In the genomic region with DNA sequence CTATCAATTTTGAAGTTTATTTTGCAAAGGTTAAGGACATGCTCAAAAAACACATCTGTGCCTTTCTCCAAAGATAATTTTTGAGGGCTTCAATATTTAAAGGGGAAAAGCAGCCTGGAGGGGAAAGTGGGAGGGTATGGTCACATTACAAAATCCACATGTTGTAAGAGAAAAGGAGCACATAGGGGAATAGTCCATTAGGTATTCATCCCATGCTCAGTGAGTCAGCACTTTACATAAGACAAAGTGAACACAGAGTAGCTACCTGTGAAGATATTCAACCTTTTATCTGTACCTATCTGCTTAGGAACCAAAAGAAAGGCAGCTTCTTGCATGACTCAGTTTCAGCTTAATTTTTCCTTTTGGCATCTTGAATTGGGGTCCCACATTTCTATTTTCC, we compare ENCODE assay signal across 24 cellular contexts.
DNase-seq lines count a peak whose midpoint lies in the region; ATAC-seq, FAIRE-seq and TF ChIP-seq lines count a peak whose summit lies in the region.
"Had no signal": no experiment of that assay in that cellular context is flagged by ENCODE, and none has a peak within 500 bp of the region (broad histone marks: within the 10 kb centered on the region; RNA-seq: fewer than 3 reads in every experiment).

No MANE protein-coding gene starts in this region.

- H3K27me3 ChIP-seq in HepG2 (ENCODE audit: control insufficient read depth in 1 of 2, insufficient read depth in 2 of 2, low read length in 2 of 2) = no peaks in the 10 kb centered on the region; a peak in 1 of 5 replicates
- no peaks in the 10 kb centered on the region for H3K27me3 ChIP-seq in right lobe of liver
- H3K27me3 ChIP-seq in foreskin keratinocyte = no peaks in the 10 kb centered on the region
- no peaks in the 10 kb centered on the region for H3K27me3 ChIP-seq in spleen (replicated peaks in 1 of 7)
- H3K27me3 ChIP-seq: BLaER1, cardiac muscle cell, heart right ventricle had no signal

- H3K9me3 ChIP-seq in HepG2 (ENCODE audit: low read length) (no peaks in the 10 kb centered on the region), right lobe of liver (no peaks in the 10 kb centered on the region), spleen (no peaks in the 10 kb centered on the region)
- H3K9me3 ChIP-seq: BLaER1, heart right ventricle had no signal

- FAIRE-seq in HepG2 (lab: Jason Lieb, UNC) = no peak

- TF ChIP-seq POLR2A in HepG2 (IDR thresholded peaks at IDR 0.05; ENCODE audit: insufficient read depth in 1 of 2, low read depth in 2 of 2, low read length in 2 of 2) = no peak
- no peak for TF ChIP-seq POLR2A in right lobe of liver (IDR thresholded peaks at IDR 0.05)
- TF ChIP-seq POLR2A in spleen (IDR thresholded peaks at IDR 0.05) = no peak

- H3K27me3 Mint-ChIP-seq in activated CD8-positive, alpha-beta memory T cell treated with anti-CD3 and anti-CD28 coated beads, Interleukin-2, amount 10 ng/mL, durations not matched to agents 7 days and 5 days = no peaks in the 10 kb centered on the region
- H3K27me3 Mint-ChIP-seq: activated T-cell treated with anti-CD3 and anti-CD28 coated beads, Interleukin-2, amount 50 U/mL, for 24 hours; dendritic cell treated with granulocyte-macrophage colony-stimulating factor and Interleukin-4, amounts not matched to agents 40 ng/mL and 50 ng/mL, for 4 days; progenitor cell of endocrine pancreas had no signal

- no peaks in the 10 kb centered on the region for H4K20me1 ChIP-seq in HepG2 (ENCODE audit: insufficient read depth, low read length)
- H4K20me1 ChIP-seq: BLaER1 had no signal

- H3K27ac ChIP-seq in HepG2 (ENCODE audit: extremely low read length, insufficient read depth, low read length) = no peak overlapping the region
- no peak overlapping the region for H3K27ac ChIP-seq in right lobe of liver
- H3K27ac ChIP-seq in foreskin keratinocyte = no peak overlapping the region
- no peak overlapping the region for H3K27ac ChIP-seq in spleen
- H3K27ac ChIP-seq: BLaER1, cardiac muscle cell, heart right ventricle had no signal

- H3K4me1 ChIP-seq in HepG2 (ENCODE audit: insufficient read depth, low read length) = no peaks in the 10 kb centered on the region
- H3K4me1 ChIP-seq in right lobe of liver = no peaks in the 10 kb centered on the region
- no peaks in the 10 kb centered on the region for H3K4me1 ChIP-seq in foreskin keratinocyte
- no peaks in the 10 kb centered on the region for H3K4me1 ChIP-seq in spleen
- H3K4me1 ChIP-seq: BLaER1, heart right ventricle had no signal

- H3K36me3 Mint-ChIP-seq in activated CD8-positive, alpha-beta memory T cell treated with anti-CD3 and anti-CD28 coated beads, Interleukin-2, amount 10 ng/mL, durations not matched to agents 7 days and 5 days = no peaks in the 10 kb centered on the region
- H3K36me3 Mint-ChIP-seq: stimulated activated effector memory CD8-positive, alpha-beta T cell treated with anti-CD3 and anti-CD28 coated beads, Interleukin-12 subunit alpha, Interleukin-12 subunit beta, amount 100 ng/mL, for 72 hours had no signal

- H3K4me1 Mint-ChIP-seq in activated CD8-positive, alpha-beta memory T cell treated with anti-CD3 and anti-CD28 coated beads, Interleukin-2, amount 10 ng/mL, durations not matched to agents 7 days and 5 days = no peaks in the 10 kb centered on the region
- H3K4me1 Mint-ChIP-seq: stimulated activated effector memory CD8-positive, alpha-beta T cell treated with anti-CD3 and anti-CD28 coated beads, Interleukin-12 subunit alpha, Interleukin-12 subunit beta, amount 100 ng/mL, for 72 hours had no signal

- ATAC-seq in HepG2 (no peak), right lobe of liver (no peak), foreskin keratinocyte (peak; percentile 61)
- no peak for ATAC-seq in activated CD8-positive, alpha-beta memory T cell treated with anti-CD3 and anti-CD28 coated beads, Interleukin-2, amount 10 ng/mL, durations not matched to agents 7 days and 5 days
- ATAC-seq: activated CD8-positive, alpha-beta T cell treated with anti-CD3 and anti-CD28 coated beads, Interleukin-2, amount 10 ng/mL, durations not matched to agents 7 days and 5 days; heart right ventricle; stimulated activated effector memory CD8-positive, alpha-beta T cell treated with anti-CD3 and anti-CD28 coated beads, Interleukin-12 subunit alpha, Interleukin-12 subunit beta, amount 100 ng/mL, for 72 hours had no signal

- H3K4me3 ChIP-seq in HepG2 (replicated peaks in 1 of 3; ENCODE audit: insufficient read depth in 1 of 3, low read depth in 2 of 3, low read length in 3 of 3) (no peak overlapping the region), right lobe of liver (no peak overlapping the region), spleen (no peak overlapping the region)
- H3K4me3 ChIP-seq: BLaER1, cardiac muscle cell, heart right ventricle had no signal

- BruUV-seq in HepG2 (replicated peaks; lab: Mats Ljungman, UMichigan) = no TSS peak

- CTCF ChIA-PET in HepG2 (lab: Yijun Ruan, JAX; ENCODE audit: low intra/inter-chr PET ratio, low total read pairs) = no interaction called here
- CTCF ChIA-PET in activated CD8-positive, alpha-beta memory T cell treated with anti-CD3 and anti-CD28 coated beads, Interleukin-2, amount 10 ng/mL, durations not matched to agents 7 days and 5 days (lab: Charles Lee) = no interaction called here

- H3K27ac Mint-ChIP-seq in activated CD8-positive, alpha-beta memory T cell treated with anti-CD3 and anti-CD28 coated beads, Interleukin-2, amount 10 ng/mL, durations not matched to agents 7 days and 5 days = no peak overlapping the region
- H3K27ac Mint-ChIP-seq: activated CD8-positive, alpha-beta T cell treated with anti-CD3 and anti-CD28 coated beads, Interleukin-2, amount 10 ng/mL, durations not matched to agents 7 days and 5 days; activated T-cell treated with anti-CD3 and anti-CD28 coated beads, Interleukin-2, amount 50 U/mL, for 24 hours; dendritic cell treated with granulocyte-macrophage colony-stimulating factor and Interleukin-4, amounts not matched to agents 40 ng/mL and 50 ng/mL, for 4 days; progenitor cell of endocrine pancreas; stimulated activated effector memory CD8-positive, alpha-beta T cell treated with anti-CD3 and anti-CD28 coated beads, Interleukin-12 subunit alpha, Interleukin-12 subunit beta, amount 100 ng/mL, for 72 hours had no signal

- TF ChIP-seq CTCF in HepG2 (CRISPR knock-in tag; IDR thresholded peaks at IDR 0.05) (no peak), right lobe of liver (IDR thresholded peaks at IDR 0.05) (no peak), foreskin keratinocyte (conservative IDR thresholded peaks at IDR 0.05) (no peak), spleen (IDR thresholded peaks at IDR 0.05 in 8 of 11, conservative IDR thresholded peaks at IDR 0.05 in 3 of 11) (no peak)

- no peak overlapping the region for H3K4me2 ChIP-seq in HepG2 (ENCODE audit: low read depth, low read length)
- H3K4me2 ChIP-seq: BLaER1 had no signal

- H3K79me2 ChIP-seq in HepG2 (ENCODE audit: insufficient read depth, low read length) = no peaks in the 10 kb centered on the region

- no peaks in the 10 kb centered on the region for H3K9me3 Mint-ChIP-seq in activated CD8-positive, alpha-beta memory T cell treated with anti-CD3 and anti-CD28 coated beads, Interleukin-2, amount 10 ng/mL, durations not matched to agents 7 days and 5 days (ENCODE audit: low read depth)
- H3K9me3 Mint-ChIP-seq: activated T-cell treated with anti-CD3 and anti-CD28 coated beads, Interleukin-2, amount 50 U/mL, for 24 hours had no signal

- TF ChIP-seq EP300 in HepG2 (IDR thresholded peaks at IDR 0.05; ENCODE audit: low read depth in 2 of 2, low read length in 2 of 2) (no peak), HepG2 (CRISPR knock-in tag; IDR thresholded peaks at IDR 0.05; ENCODE audit: borderline replicate concordance) (no peak)

- H3K9ac ChIP-seq in HepG2 (ENCODE audit: insufficient read depth, low read depth, low read length) = no peak overlapping the region
- H3K9ac ChIP-seq: BLaER1 had no signal

- intact Hi-C loops in HepG2 (cut with micrococcal nuclease; ENCODE audit: unreplicated experiment) = no loop called here
- intact Hi-C loops in right lobe of liver (cut with DNase I) = no loop called here
- intact Hi-C loops in spleen (cut with DNase I; ENCODE audit: low total_unique reads) = no loop called here

- POLR2A ChIA-PET in HepG2 (lab: Yijun Ruan, JAX) = no interaction called here

- no peak overlapping the region for H3K4me3 Mint-ChIP-seq in activated CD8-positive, alpha-beta memory T cell treated with anti-CD3 and anti-CD28 coated beads, Interleukin-2, amount 10 ng/mL, durations not matched to agents 7 days and 5 days
- H3K4me3 Mint-ChIP-seq: activated CD8-positive, alpha-beta T cell treated with anti-CD3 and anti-CD28 coated beads, Interleukin-2, amount 10 ng/mL, durations not matched to agents 7 days and 5 days; activated T-cell treated with anti-CD3 and anti-CD28 coated beads, Interleukin-2, amount 50 U/mL, for 24 hours; dendritic cell treated with granulocyte-macrophage colony-stimulating factor and Interleukin-4, amounts not matched to agents 40 ng/mL and 50 ng/mL, for 4 days; stimulated activated effector memory CD8-positive, alpha-beta T cell treated with anti-CD3 and anti-CD28 coated beads, Interleukin-12 subunit alpha, Interleukin-12 subunit beta, amount 100 ng/mL, for 72 hours had no signal

- H2AFZ ChIP-seq in HepG2 (ENCODE audit: low read length) = no peak overlapping the region

- TF ChIP-seq RAD21 in HepG2 (CRISPR knock-in tag; IDR thresholded peaks at IDR 0.05) = no peak

- H3K36me3 ChIP-seq in HepG2 (replicated peaks in 1 of 2; ENCODE audit: control insufficient read depth in 1 of 2, insufficient read depth in 2 of 2, low read length in 2 of 2) (no peaks in the 10 kb centered on the region), right lobe of liver (no peaks in the 10 kb centered on the region), spleen (no peaks in the 10 kb centered on the region)
- H3K36me3 ChIP-seq: BLaER1, cardiac muscle cell, heart right ventricle had no signal

- in situ Hi-C loops in HepG2 (cut with HindIII; ENCODE audit: extremely low pct_ligation_motif_present, low pct_unique_long_range_greater_than_20kb) = no loop called here

- peak; percentile 1 for DNase-seq in HepG2 (ENCODE audit: low spot score)
- no peak for DNase-seq in right lobe of liver
- DNase-seq in SHP77 (lab: John Stamatoyannopoulos, UW) = peak; percentile 63 to 79
- peak; percentile 22 to 59 for DNase-seq in foreskin keratinocyte
- no peak for DNase-seq in spleen
- DNase-seq in activated CD8-positive, alpha-beta memory T cell treated with anti-CD3 and anti-CD28 coated beads, Interleukin-2, amount 10 ng/mL, durations not matched to agents 7 days and 5 days = no peak
- no peak for DNase-seq in stimulated activated CD4-positive, alpha-beta T cell treated with anti-CD3 and anti-CD28 coated beads, Interleukin-1b, Interleukin-23, amount 100 ng/mL, for 48 hours
- DNase-seq in SW 1271 (lab: John Stamatoyannopoulos, UW) = no peak
- DNase-seq: ACHN; activated CD8-positive, alpha-beta T cell treated with anti-CD3 and anti-CD28 coated beads, Interleukin-2, amount 10 ng/mL, durations not matched to agents 7 days and 5 days; activated naive CD4-positive, alpha-beta T cell; activated T-cell treated with anti-CD3 and anti-CD28 coated beads, Interleukin-2, amount 50 U/mL, for 24 hours; amniotic stem cell; COR-L47; heart right ventricle; KG1; NCI-H187 treated with DMSO at 0.1 percent for 48 hours; NCI-H446 treated with DMSO at 0.1 percent for 48 hours; stimulated activated CD4-positive, alpha-beta T cell treated with anti-CD3 and anti-CD28 coated beads, Interleukin-2, amount 100 ng/mL, for 24 hours had no signal

TF ChIP-seq in HepG2, 621 proteins besides CTCF, POLR2A, EP300 and RAD21 (continues in another document):
- peak; percentile 66; the same call in 1 of the 2 replicates for TF ChIP-seq NFE2L2 (IDR thresholded peaks at IDR 0.05; ENCODE audit: low read length)

Comparison
In these comparisons a context has a peak if more than half of its experiments do, and no peak if none do; other contexts are left out.
1. DNase-seq: peak in HepG2 (single experiment), SHP77 (2 of 2) and foreskin keratinocyte (2 of 2); none in right lobe of liver (0 of 3), spleen (single experiment), activated CD8-positive, alpha-beta memory T cell treated with anti-CD3 and anti-CD28 coated beads, Interleukin-2, amount 10 ng/mL, durations not matched to agents 7 days and 5 days (single experiment), stimulated activated CD4-positive, alpha-beta T cell treated with anti-CD3 and anti-CD28 coated beads, Interleukin-1b, Interleukin-23, amount 100 ng/mL, for 48 hours (single experiment) and SW 1271 (0 of 2).